ENCODE assay signal across 9 cellular contexts in the genomic region with DNA sequence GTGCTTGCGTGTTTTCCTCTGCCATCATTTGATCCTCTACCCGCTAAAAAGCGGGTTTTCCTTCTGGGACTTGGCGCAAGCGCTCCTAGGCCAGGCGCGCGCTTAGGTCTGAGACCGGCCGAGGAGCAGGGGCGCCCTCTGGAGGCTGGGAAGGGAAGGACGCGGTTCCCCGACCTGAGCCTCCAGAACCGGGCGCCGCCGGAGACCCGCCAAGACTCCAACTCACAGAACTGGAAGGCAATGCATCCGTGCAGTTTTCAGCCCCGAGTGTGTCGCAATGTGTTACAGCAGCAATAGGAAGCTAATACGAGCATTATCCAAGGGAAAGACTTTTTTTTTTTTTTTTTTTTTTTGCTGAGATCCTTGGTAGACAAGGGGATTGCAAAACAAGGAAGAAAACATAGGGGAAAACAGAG.
DNase-seq lines count a peak whose midpoint lies in the region; ATAC-seq, FAIRE-seq and TF ChIP-seq lines count a peak whose summit lies in the region.
"Had no signal": no experiment of that assay in that cellular context is flagged by ENCODE, and none has a peak within 500 bp of the region (broad histone marks: within the 10 kb centered on the region; RNA-seq: fewer than 3 reads in every experiment).

No MANE protein-coding gene starts in this region.

- H3K4me3 Mint-ChIP-seq in Calu3 (ENCODE audit: low read depth, unreplicated experiment): peak overlapping the region; percentile 46
- H3K4me3 Mint-ChIP-seq in immature natural killer cell: no peak overlapping the region

- no peak overlapping the region for H3K4me2 ChIP-seq in PC-9

- CTCF ChIA-PET in Calu3 (lab: Charles Lee): no interaction called here
- CTCF ChIA-PET in PC-9 (lab: Charles Lee): interaction anchor here (0.5 to 0.7 kb wide), 4 partner anchors 98 to 960 kb away, joined by 3 to 5 read pairs (median 4); no protein-coding TSS in a partner anchor

- H3K9me2 ChIP-seq in PC-9 (ENCODE audit: insufficient read depth): no peaks in the 10 kb centered on the region

- H3K27me3 ChIP-seq in PC-9 (ENCODE audit: insufficient read depth, low read depth): no peaks in the 10 kb centered on the region
- H3K27me3 ChIP-seq in adrenal gland: no peaks in the 10 kb centered on the region

- H3K9me3 ChIP-seq in PC-9 (ENCODE audit: insufficient read depth, low read depth) (no peaks in the 10 kb centered on the region), adrenal gland (replicated peaks in 1 of 3) (no peaks in the 10 kb centered on the region)

- H3K36me3 Mint-ChIP-seq in Calu3 (ENCODE audit: insufficient read depth, unreplicated experiment) (no peaks in the 10 kb centered on the region), immature natural killer cell (no peaks in the 10 kb centered on the region)
- H3K36me3 Mint-ChIP-seq: IgD-negative memory B cell had no signal

- no peaks in the 10 kb centered on the region for H3K27me3 Mint-ChIP-seq in Calu3 (ENCODE audit: unreplicated experiment)
- peaks cover 2 to 6% (median 6%) of the 10 kb centered on the region in 3 donors for H3K27me3 Mint-ChIP-seq in immature natural killer cell (ENCODE audit: low read depth in 3 of 3)

- H3K4me3 ChIP-seq in PC-9 (no peak overlapping the region), adrenal gland (no peak overlapping the region)

- TF ChIP-seq CTCF in Calu3 (IDR thresholded peaks at IDR 0.05; ENCODE audit: unreplicated experiment) (peak; percentile 43), PC-9 (conservative IDR thresholded peaks at IDR 0.05) (peak; percentile 58), adrenal gland (IDR thresholded peaks at IDR 0.05) (peak; percentile 58 to 80 (median 70))

- peaks cover 41% of the 10 kb centered on the region for H3F3A ChIP-seq in PC-9 (ENCODE audit: insufficient read depth, low read depth)

- no peak for TF ChIP-seq POLR2A in H54 (IDR thresholded peaks at IDR 0.05; ENCODE audit: low read depth, low read length)
- TF ChIP-seq POLR2A in adrenal gland (IDR thresholded peaks at IDR 0.05): no peak

- H3K4me1 Mint-ChIP-seq in Calu3 (ENCODE audit: low read depth, unreplicated experiment): no peaks in the 10 kb centered on the region
- no peaks in the 10 kb centered on the region for H3K4me1 Mint-ChIP-seq in immature natural killer cell
- H3K4me1 Mint-ChIP-seq: IgD-negative memory B cell had no signal

- no peak overlapping the region for H2AFZ ChIP-seq in PC-9

- BruUV-seq in Calu3 (replicated peaks; lab: Mats Ljungman, UMichigan): no TSS peak
- BruUV-seq in PC-9 (replicated peaks; lab: Mats Ljungman, UMichigan): no TSS peak

- no peak for ATAC-seq in GM18858 (IDR thresholded peaks at IDR 0.05; ENCODE audit: unreplicated experiment)

- H3K27ac ChIP-seq in PC-9 (no peak overlapping the region), adrenal gland (no peak overlapping the region)

- no peaks in the 10 kb centered on the region for H4K20me1 ChIP-seq in PC-9 (ENCODE audit: insufficient read depth)

- H3K9me3 Mint-ChIP-seq in Calu3 (ENCODE audit: low read depth, unreplicated experiment) (no peaks in the 10 kb centered on the region), immature natural killer cell (no peaks in the 10 kb centered on the region)

- intact Hi-C loops in Calu3 (cut with micrococcal nuclease; ENCODE audit: unreplicated experiment): no loop called here
- intact Hi-C loops in PC-9 (cut with micrococcal nuclease; ENCODE audit: unreplicated experiment): no loop called here
- intact Hi-C loops in adrenal gland (cut with DNase I): loop anchor here in 1 of 2 donors (10.0 kb wide), 1 partner anchor 331 kb away; a partner anchor contains a TSS

- H3K36me3 ChIP-seq in PC-9 (ENCODE audit: low read depth) (no peaks in the 10 kb centered on the region), adrenal gland (replicated peaks in 1 of 2) (no peaks in the 10 kb centered on the region)

- DNase-seq in Calu3 (peak; percentile 63), H54 (ENCODE audit: insufficient read length, low spot score) (peak; percentile 65), PC-9 (no peak), adrenal gland (peak; percentile 45 to 74 (median 67)), immature natural killer cell (peak; percentile 11 to 31 (median 17)), NCI-H524 (lab: John Stamatoyannopoulos, UW) (no peak)
- peak in 2 of 3 experiments; percentile 13 to 51 for DNase-seq in stimulated activated CD4-positive, alpha-beta T cell treated with anti-CD3 and anti-CD28 coated beads, TNF-alpha, amount 100 ng/mL, for 24 hours (ENCODE audit: low read depth in 3 of 3)

- H3K79me2 ChIP-seq in PC-9 (ENCODE audit: low read depth): no peaks in the 10 kb centered on the region

- POLR2A ChIA-PET in PC-9 (lab: Charles Lee; ENCODE audit: unreplicated experiment): no interaction called here

- H3K4me1 ChIP-seq in PC-9 (replicated peaks; ENCODE audit: insufficient read depth): peaks cover 51% of the 10 kb centered on the region
- no peaks in the 10 kb centered on the region for H3K4me1 ChIP-seq in adrenal gland (replicated peaks in 1 of 2)

- FAIRE-seq in H54 (lab: Jason Lieb, UNC): no peak

- WGBS in adrenal gland, 4 donors: 26 to 29% (median 28%) methylated on average over 23 of the region's 23 CpGs

- H3K27ac Mint-ChIP-seq in Calu3 (ENCODE audit: unreplicated experiment): no peak overlapping the region
- H3K27ac Mint-ChIP-seq in immature natural killer cell: no peak overlapping the region
- H3K27ac Mint-ChIP-seq: IgD-negative memory B cell had no signal

Comparison
In these comparisons a context has a peak if more than half of its experiments do, and no peak if none do; other contexts are left out.
1. DNase-seq: peak in Calu3 (single experiment), H54 (single experiment), adrenal gland (7 of 7), immature natural killer cell (3 of 3) and stimulated activated CD4-positive, alpha-beta T cell treated with anti-CD3 and anti-CD28 coated beads, TNF-alpha, amount 100 ng/mL, for 24 hours (2 of 3); none in PC-9 (0 of 2) and NCI-H524 (0 of 2).
2. Peak in every context shown above with its lines, with median percentiles within 50 percentile points of each other: CTCF ChIP-seq.